12 cellular contexts compared by ENCODE assay signal in genomic region chr6:7431594-7432390, GRCh38. TPM values are rescaled to one million over a fixed set of nuclear protein-coding genes. Genes with fewer than 3 reads are reported as not detected.
DNase-seq lines count a peak whose midpoint lies in the region; ATAC-seq and TF ChIP-seq lines count a peak whose summit lies in the region.
"Had no signal": no experiment of that assay in that cellular context is flagged by ENCODE, and none has a peak within 500 bp of the region (broad histone marks: within the 10 kb centered on the region; RNA-seq: fewer than 3 reads in every experiment).

No MANE protein-coding gene starts in this region.

- CTCF ChIA-PET in CD8-positive, alpha-beta T cell (lab: Charles Lee), result no interaction called here

- no peaks in the 10 kb centered on the region for H3K9me3 ChIP-seq in iPS-15b (ENCODE audit: control insufficient read depth, insufficient read depth, low read length)
- peaks cover 0 to 6% (median 1%) of the 10 kb centered on the region in 4 donors for H3K9me3 ChIP-seq in stomach
- H3K9me3 ChIP-seq in CD8-positive, alpha-beta T cell (ENCODE audit: low read length), result no peaks in the 10 kb centered on the region

- intact Hi-C loops in stomach (cut with DNase I; ENCODE audit: low total_unique reads), result no loop called here
- intact Hi-C loops in CD8-positive, alpha-beta T cell (cut with DNase I, micrococcal nuclease), result no loop called here

- no peaks in the 10 kb centered on the region for H3K4me1 ChIP-seq in iPS-15b (ENCODE audit: control insufficient read depth, insufficient read depth, low read length)
- H3K4me1 ChIP-seq in stomach, result peaks cover 0 to 14% (median 2%) of the 10 kb centered on the region in 4 donors
- H3K4me1 ChIP-seq in CD8-positive, alpha-beta T cell (ENCODE audit: insufficient read depth, low read length), result no peaks in the 10 kb centered on the region

- no peak for TF ChIP-seq CTCF in HFFc6 (IDR thresholded peaks at IDR 0.05)
- TF ChIP-seq CTCF in stomach (IDR thresholded peaks at IDR 0.05), result no peak
- no peak for TF ChIP-seq CTCF in CD8-positive, alpha-beta T cell (IDR thresholded peaks at IDR 0.05)
- no peak for TF ChIP-seq CTCF in GM13977 (IDR thresholded peaks at IDR 0.05; ENCODE audit: extremely low read depth, insufficient read depth, missing control alignments)

- no peak for TF ChIP-seq POLR2A in stomach (IDR thresholded peaks at IDR 0.05)

- H3K9me3 Mint-ChIP-seq in HFFc6, result no peaks in the 10 kb centered on the region
- H3K9me3 Mint-ChIP-seq in CD8-positive, alpha-beta T cell, result peaks cover 6% of the 10 kb centered on the region

- H3K36me3 ChIP-seq in iPS-15b (ENCODE audit: control insufficient read depth, insufficient read depth, low read length) (no peaks in the 10 kb centered on the region), stomach (no peaks in the 10 kb centered on the region)
- H3K36me3 ChIP-seq in CD8-positive, alpha-beta T cell (ENCODE audit: insufficient read depth, low read length), result no peaks in the 10 kb centered on the region

- H3K27ac ChIP-seq in stomach, result no peak overlapping the region
- no peak overlapping the region for H3K27ac ChIP-seq in CD8-positive, alpha-beta T cell (ENCODE audit: low read depth, low read length)
- H3K27ac ChIP-seq: hepatocyte had no signal

- H3K27me3 Mint-ChIP-seq in HFFc6 (ENCODE audit: insufficient read depth), result no peaks in the 10 kb centered on the region; the same call in none of the 2 replicates
- peaks cover 13% of the 10 kb centered on the region for H3K27me3 Mint-ChIP-seq in CD8-positive, alpha-beta T cell (ENCODE audit: low read depth)

- DNase-seq in HFFc6 (no peak), amniotic epithelial cell (ENCODE audit: low read depth) (peak; percentile 85), stomach (peak; percentile 36), GM13977 (ENCODE audit: low spot score) (no peak), T-helper 2 cell (no peak), NCI-H2196 treated with DMSO at 0.1 percent for 48 hours (lab: John Stamatoyannopoulos, UW; ENCODE audit: unreplicated experiment) (no peak)
- no peak for DNase-seq in CD8-positive, alpha-beta T cell
- DNase-seq: activated naive CD8-positive, alpha-beta T cell treated with anti-CD3 and anti-CD28 coated beads for 36 hours; KG1; substantia nigra had no signal

- H3K27ac Mint-ChIP-seq in HFFc6, result no peak overlapping the region
- no peak overlapping the region for H3K27ac Mint-ChIP-seq in CD8-positive, alpha-beta T cell
- H3K27ac Mint-ChIP-seq: activated naive CD8-positive, alpha-beta T cell treated with anti-CD3 and anti-CD28 coated beads for 36 hours had no signal

- H3K27me3 ChIP-seq in iPS-15b (ENCODE audit: control insufficient read depth, insufficient read depth, low read length) (no peaks in the 10 kb centered on the region), stomach (no peaks in the 10 kb centered on the region)
- no peaks in the 10 kb centered on the region for H3K27me3 ChIP-seq in CD8-positive, alpha-beta T cell (ENCODE audit: insufficient read depth, low read length)
- H3K27me3 ChIP-seq: hepatocyte had no signal

- ATAC-seq in CD8-positive, alpha-beta T cell, result no peak

- 34 to 57% (median 49%) methylated on average over 22 to 24 of the region's 24 CpGs for WGBS in stomach, 5 donors

- peak overlapping the region; percentile 71; the same call in 1 of the 2 replicates for H3K4me3 Mint-ChIP-seq in HFFc6
- H3K4me3 Mint-ChIP-seq in CD8-positive, alpha-beta T cell, result no peak overlapping the region
- H3K4me3 Mint-ChIP-seq: activated naive CD8-positive, alpha-beta T cell treated with anti-CD3 and anti-CD28 coated beads for 36 hours had no signal

- POLR2A ChIA-PET in CD8-positive, alpha-beta T cell (lab: Charles Lee), result no interaction called here

- peaks cover 14% of the 10 kb centered on the region; the same call in 1 of the 2 replicates for H3K4me1 Mint-ChIP-seq in HFFc6 (ENCODE audit: low read depth)
- H3K4me1 Mint-ChIP-seq in CD8-positive, alpha-beta T cell (ENCODE audit: low read depth), result no peaks in the 10 kb centered on the region
- H3K4me1 Mint-ChIP-seq: activated naive CD8-positive, alpha-beta T cell treated with anti-CD3 and anti-CD28 coated beads for 36 hours had no signal

- in situ Hi-C loops in GM13977 (cut with MboI; ENCODE audit: low pct_unique_long_range_greater_than_20kb, low sequenced_read_pairs, unreplicated experiment), result no loop called here

- peak overlapping the region; percentile 35 for H3K4me3 ChIP-seq in iPS-15b (ENCODE audit: low read depth, low read length)
- H3K4me3 ChIP-seq in stomach, result peak overlapping the region in 2 of 4 donors; percentile 19 to 22
- no peak overlapping the region for H3K4me3 ChIP-seq in CD8-positive, alpha-beta T cell (ENCODE audit: low read depth, low read length)
- H3K4me3 ChIP-seq: hepatocyte had no signal

- H3K36me3 Mint-ChIP-seq in HFFc6 (ENCODE audit: low read depth), result no peaks in the 10 kb centered on the region
- peaks cover 5% of the 10 kb centered on the region for H3K36me3 Mint-ChIP-seq in CD8-positive, alpha-beta T cell

- no peak overlapping the region for H3K9ac ChIP-seq in iPS-15b (ENCODE audit: low read depth, low read length)

- no peak for TF ChIP-seq EP300 in stomach (IDR thresholded peaks at IDR 0.05)

RNA-seq across cellular contexts. Expression of gene RIOK1, which starts 42.2 kb away (rescaled TPM):
- 10 to 100 TPM; 16.6 to 19.5 (median 17.8) TPM for total RNA-seq in HFFc6 (2021; fragmentation: NEBNext Ultra II Directional; extraction: Animal tissue kit (Norgen Biotek cat#: 25700))
- 100 to 1,000 TPM in 1 of 5 donors, 10 to 100 TPM in 3, 1 to 10 TPM in 1; 8.7 to 105 (median 16.5) TPM for total RNA-seq in stomach
- polyA plus RNA-seq in stomach, result 10 to 100 TPM; 11.6 to 14.1 (median 12.0) TPM
- total RNA-seq in CD8-positive, alpha-beta T cell, result 10 to 100 TPM; 47.3 to 56.3 TPM

RNA-seq across cellular contexts. Expression of gene CAGE1, which starts 42.2 kb away (rescaled TPM):
- total RNA-seq in HFFc6 (2021; fragmentation: NEBNext Ultra II Directional; extraction: Animal tissue kit (Norgen Biotek cat#: 25700)), result under 1 TPM in 1 of 6 experiments, not detected in 5; 0.22 TPM
- not detected for total RNA-seq in stomach
- polyA plus RNA-seq in stomach, result not detected
- under 1 TPM; 0.33 to 0.49 TPM for total RNA-seq in CD8-positive, alpha-beta T cell
- polyA plus RNA-seq: hepatocyte had no signal

Comparison
In these comparisons a context has a peak if more than half of its experiments do, and no peak if none do; other contexts are left out.
1. DNase-seq: peak in amniotic epithelial cell (single experiment) and stomach (single experiment); none in HFFc6 (single experiment), CD8-positive, alpha-beta T cell (0 of 7), GM13977 (single experiment), T-helper 2 cell (0 of 5) and NCI-H2196 treated with DMSO at 0.1 percent for 48 hours (single experiment).